Comparison of ENCODE assay signal across 22 cellular contexts in genomic region chr2:48438266-48438665, GRCh38.
"Had no signal": no experiment of that assay in that cellular context is flagged by ENCODE, and none has a peak within 500 bp of the region (broad histone marks: within the 10 kb centered on the region; RNA-seq: fewer than 3 reads in every experiment).

No MANE protein-coding gene starts in this region.

- H3K27ac Mint-ChIP-seq: activated naive CD4-positive, alpha-beta T cell treated with anti-CD3 and anti-CD28 coated beads, Interleukin-2, amount 10 ng/mL, durations not matched to agents 7 days and 5 days had no signal

- H3K27ac ChIP-seq: brain microvascular endothelial cell, pancreas, sigmoid colon, tibial artery, VCaP had no signal

- H3K36me3 Mint-ChIP-seq: activated naive CD4-positive, alpha-beta T cell treated with anti-CD3 and anti-CD28 coated beads, Interleukin-2, amount 10 ng/mL, durations not matched to agents 7 days and 5 days had no signal

- ATAC-seq: left lobe of liver, pancreas had no signal

- H3K9me3 ChIP-seq: pancreas, sigmoid colon, tibial artery had no signal

- H3K4me3 Mint-ChIP-seq: activated naive CD4-positive, alpha-beta T cell treated with anti-CD3 and anti-CD28 coated beads, Interleukin-2, amount 10 ng/mL, durations not matched to agents 7 days and 5 days had no signal

- H3K27me3 ChIP-seq: brain microvascular endothelial cell, pancreas, sigmoid colon, tibial artery had no signal

- H3K9me3 Mint-ChIP-seq: activated naive CD4-positive, alpha-beta T cell treated with anti-CD3 and anti-CD28 coated beads, Interleukin-2, amount 10 ng/mL, durations not matched to agents 7 days and 5 days had no signal

- FAIRE-seq: colon, endometrium, frontal cortex, kidney, pancreas had no signal

- H3K4me3 ChIP-seq: pancreas, sigmoid colon, tibial artery had no signal

- H3K36me3 ChIP-seq: brain microvascular endothelial cell, pancreas, sigmoid colon, tibial artery had no signal

- DNase-seq: activated CD4-positive, alpha-beta T cell treated with anti-CD3 and anti-CD28 coated beads for 1 hour; activated CD8-positive, alpha-beta memory T cell treated with anti-CD3 and anti-CD28 coated beads for 24 hours; activated CD8-positive, alpha-beta memory T cell treated with anti-CD3 and anti-CD28 coated beads, Interleukin-2, amount 50 U/mL, for 48 hours; activated effector memory CD4-positive, alpha-beta T cell treated with Interleukin-2 at 50 U/mL for 16 hours; activated naive CD4-positive, alpha-beta T cell treated with anti-CD3 and anti-CD28 coated beads, Interleukin-2, amount 10 ng/mL, durations not matched to agents 7 days and 5 days; activated T-cell treated with anti-CD3 and anti-CD28 coated beads, Interleukin-2, amount 50 U/mL, for 48 hours; aorta; brain microvascular endothelial cell; central memory CD4-positive, alpha-beta T cell; erythroblast; head of caudate nucleus; kidney; pancreas; sigmoid colon; stimulated activated CD4-positive, alpha-beta T cell treated with anti-CD3 and anti-CD28 coated beads, Interleukin-4, amount 100 ng/mL, for 4 hours; stimulated activated naive CD4-positive, alpha-beta T cell treated with Interleukin-2 at 50 U/mL for 16 hours; tibial artery had no signal
